ENCODE assay signal across 10 cellular contexts in genomic region chr6:158041370-158041769, GRCh38. TPM values are rescaled to one million over a fixed set of nuclear protein-coding genes. Genes with fewer than 3 reads are reported as not detected.
A peak's percentile ranks its signal among the peaks of the same experiment; 100 is the strongest.
DNase-seq lines count a peak whose midpoint lies in the region; ATAC-seq and TF ChIP-seq lines count a peak whose summit lies in the region.
"Had no signal": no experiment of that assay in that cellular context is flagged by ENCODE, and none has a peak within 500 bp of the region (broad histone marks: within the 10 kb centered on the region; RNA-seq: fewer than 3 reads in every experiment).

No MANE protein-coding gene starts in this region.

- H3K27me3 ChIP-seq in mucosa of stomach (ENCODE audit: control insufficient read depth, insufficient read depth, low read length) (no peaks in the 10 kb centered on the region), vagina (no peaks in the 10 kb centered on the region)

- peaks cover 68% of the 10 kb centered on the region for H3K4me1 ChIP-seq in mucosa of stomach (ENCODE audit: control insufficient read depth, insufficient read depth, low read length)
- peaks cover 45% of the 10 kb centered on the region for H3K4me1 ChIP-seq in vagina

- ATAC-seq in activated naive CD8-positive, alpha-beta T cell treated with anti-CD3 and anti-CD28 coated beads, Interleukin-2, amount 50 U/mL, for 24 hours, result no peak
- ATAC-seq in GM19351 (IDR thresholded peaks at IDR 0.05; ENCODE audit: unreplicated experiment), result no peak

- no peak for TF ChIP-seq CTCF in vagina (IDR thresholded peaks at IDR 0.05)

- H3K9me3 Mint-ChIP-seq in activated naive CD8-positive, alpha-beta T cell treated with anti-CD3 and anti-CD28 coated beads for 36 hours, result no peaks in the 10 kb centered on the region
- H3K9me3 Mint-ChIP-seq in activated naive CD8-positive, alpha-beta T cell treated with anti-CD3 and anti-CD28 coated beads, Interleukin-2, amount 50 U/mL, for 24 hours, result no peaks in the 10 kb centered on the region

- H3K9ac ChIP-seq in mucosa of stomach (ENCODE audit: low read length), result peak overlapping the region; percentile 23

- no peak overlapping the region for H3K4me3 ChIP-seq in mucosa of stomach (ENCODE audit: low read length)
- H3K4me3 ChIP-seq in vagina, result no peak overlapping the region

- H3K36me3 ChIP-seq in mucosa of stomach (ENCODE audit: control insufficient read depth, insufficient read depth, low read length) (no peaks in the 10 kb centered on the region), vagina (no peaks in the 10 kb centered on the region)

- H3K9me3 ChIP-seq in mucosa of stomach (ENCODE audit: control insufficient read depth, low read length), result no peaks in the 10 kb centered on the region
- H3K9me3 ChIP-seq in vagina, result no peaks in the 10 kb centered on the region

- no peak overlapping the region for H3K4me3 Mint-ChIP-seq in activated naive CD8-positive, alpha-beta T cell treated with anti-CD3 and anti-CD28 coated beads for 36 hours
- H3K4me3 Mint-ChIP-seq in activated naive CD8-positive, alpha-beta T cell treated with anti-CD3 and anti-CD28 coated beads, Interleukin-2, amount 50 U/mL, for 24 hours, result no peak overlapping the region

- DNase-seq in activated naive CD8-positive, alpha-beta T cell treated with anti-CD3 and anti-CD28 coated beads for 36 hours, result no peak
- no peak for DNase-seq in activated naive CD8-positive, alpha-beta T cell treated with anti-CD3 and anti-CD28 coated beads, Interleukin-2, amount 50 U/mL, for 24 hours
- DNase-seq in dermis blood vessel endothelial cell (peak; percentile 55), vagina (ENCODE audit: extremely low spot score in 2 of 2) (no peak), NCI-H2081 treated with DMSO at 0.1 percent for 48 hours (lab: John Stamatoyannopoulos, UW) (no peak), DMS 273 treated with DMSO at 0.1 percent for 48 hours (lab: John Stamatoyannopoulos, UW) (no peak)
- DNase-seq: NCI-H1092; stimulated activated CD4-positive, alpha-beta T cell treated with anti-CD3 and anti-CD28 coated beads, Interleukin-15, amount 100 ng/mL, for 24 hours had no signal

- intact Hi-C loops in vagina (cut with DNase I), result no loop called here

- H3K27ac ChIP-seq in vagina, result peak overlapping the region; percentile 81

- H3K4me1 Mint-ChIP-seq in activated naive CD8-positive, alpha-beta T cell treated with anti-CD3 and anti-CD28 coated beads for 36 hours, result peaks cover 41% of the 10 kb centered on the region
- peaks cover 49% of the 10 kb centered on the region for H3K4me1 Mint-ChIP-seq in activated naive CD8-positive, alpha-beta T cell treated with anti-CD3 and anti-CD28 coated beads, Interleukin-2, amount 50 U/mL, for 24 hours

- H3K36me3 Mint-ChIP-seq in activated naive CD8-positive, alpha-beta T cell treated with anti-CD3 and anti-CD28 coated beads for 36 hours, result peaks cover 28% of the 10 kb centered on the region
- peaks cover 21% of the 10 kb centered on the region for H3K36me3 Mint-ChIP-seq in activated naive CD8-positive, alpha-beta T cell treated with anti-CD3 and anti-CD28 coated beads, Interleukin-2, amount 50 U/mL, for 24 hours (ENCODE audit: low read depth)

- TF ChIP-seq POLR2A in vagina (IDR thresholded peaks at IDR 0.05), result no peak

- H3K27ac Mint-ChIP-seq in activated naive CD8-positive, alpha-beta T cell treated with anti-CD3 and anti-CD28 coated beads for 36 hours, result peak overlapping the region; percentile 48
- no peak overlapping the region for H3K27ac Mint-ChIP-seq in activated naive CD8-positive, alpha-beta T cell treated with anti-CD3 and anti-CD28 coated beads, Interleukin-2, amount 50 U/mL, for 24 hours

- no peaks in the 10 kb centered on the region for H3K27me3 Mint-ChIP-seq in activated naive CD8-positive, alpha-beta T cell treated with anti-CD3 and anti-CD28 coated beads for 36 hours
- H3K27me3 Mint-ChIP-seq in activated naive CD8-positive, alpha-beta T cell treated with anti-CD3 and anti-CD28 coated beads, Interleukin-2, amount 50 U/mL, for 24 hours, result no peaks in the 10 kb centered on the region

RNA-seq across cellular contexts. Expression of gene SYNJ2, which starts 59.7 kb away (rescaled TPM):
- 10 to 100 TPM; 28.1 to 29.4 TPM for total RNA-seq in activated naive CD8-positive, alpha-beta T cell treated with anti-CD3 and anti-CD28 coated beads for 36 hours
- total RNA-seq in dermis blood vessel endothelial cell, result 29.6 and 34.7 TPM in 2 replicates
- 8.3 TPM for total RNA-seq in vagina
